Comparison of ENCODE assay signal across 10 cellular contexts in the genomic region with DNA sequence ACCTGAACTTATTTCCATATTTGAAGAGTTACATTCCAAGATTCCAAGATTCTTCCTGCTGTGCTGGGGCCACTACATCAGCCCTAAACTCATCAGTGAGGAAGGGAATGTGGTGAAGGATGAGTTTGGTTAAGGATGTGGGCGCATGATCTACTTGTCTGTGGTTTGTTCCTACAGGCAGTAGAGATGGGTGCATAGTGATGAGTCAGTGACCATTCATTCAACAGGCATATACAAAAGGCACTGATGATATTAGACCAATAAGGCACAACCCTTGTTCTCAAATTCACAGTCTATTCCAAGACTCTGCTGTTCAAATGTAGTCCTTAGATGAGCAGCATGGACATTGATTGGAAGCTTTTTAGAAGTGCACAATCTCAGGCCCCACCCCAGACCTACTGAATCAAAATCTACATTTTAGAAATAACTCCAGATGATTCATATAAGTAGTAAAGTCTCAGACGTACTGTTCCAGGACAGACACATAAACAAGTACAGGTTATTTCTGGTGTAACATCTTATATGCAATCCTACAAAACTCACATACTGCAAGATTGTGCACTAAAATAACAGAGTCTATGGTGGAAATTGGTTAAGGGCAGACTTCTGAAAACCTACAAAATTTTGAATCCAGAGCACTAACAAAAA. TPM values are rescaled to one million over a fixed set of nuclear protein-coding genes. Genes with fewer than 3 reads are reported as not detected.
DNase-seq lines count a peak whose midpoint lies in the region; ATAC-seq and TF ChIP-seq lines count a peak whose summit lies in the region.
"Had no signal": no experiment of that assay in that cellular context is flagged by ENCODE, and none has a peak within 500 bp of the region (broad histone marks: within the 10 kb centered on the region; RNA-seq: fewer than 3 reads in every experiment).

No MANE protein-coding gene starts in this region.

- peak; percentile 18 for DNase-seq in stimulated activated CD4-positive, alpha-beta T cell treated with anti-CD3 and anti-CD28 coated beads, Interleukin-4, amount 100 ng/mL, for 24 hours
- no peak for DNase-seq in stimulated activated CD4-positive, alpha-beta T cell treated with anti-CD3 and anti-CD28 coated beads, Interleukin-2, amount 100 ng/mL, for 48 hours
- DNase-seq in fibroblast of mammary gland (ENCODE audit: low read depth) = peak; percentile 95
- DNase-seq in GDM1 (lab: John Stamatoyannopoulos, UW) = no peak
- no peak for DNase-seq in mesenteric fat pad (ENCODE audit: low spot score)
- DNase-seq in HuH-7 (ENCODE audit: low spot score) = no peak
- DNase-seq: NCI-H2029 treated with DMSO at 0.1 percent for 48 hours, ovary had no signal

- no peak overlapping the region for H3K4me3 ChIP-seq in fibroblast of mammary gland (ENCODE audit: control insufficient read depth, low read depth, low read length)
- H3K4me3 ChIP-seq: ovary had no signal

- peak; percentile 74 for ATAC-seq in SK-N-SH treated with all-trans-retinoic acid at 6 μM for 48 hours
- no peak for ATAC-seq in GM19351 (IDR thresholded peaks at IDR 0.05; ENCODE audit: unreplicated experiment)

- TF ChIP-seq CTCF in fibroblast of mammary gland (conservative IDR thresholded peaks at IDR 0.05; ENCODE audit: control insufficient read depth, insufficient read depth, low read depth, low read length) = no peak

TF ChIP-seq in SK-N-SH treated with all-trans-retinoic acid at 6 μM for 48 hours, 23 proteins besides CTCF, POLR2A, EP300 and RAD21:
- no peak for TF ChIP-seq TOX (CRISPR knock-in tag; IDR thresholded peaks at IDR 0.05; ENCODE audit: borderline replicate concordance)
- TF ChIP-seq TCF4 (CRISPR knock-in tag; IDR thresholded peaks at IDR 0.05; ENCODE audit: borderline replicate concordance) = no peak
- no peak for TF ChIP-seq ZFP30 (CRISPR knock-in tag; IDR thresholded peaks at IDR 0.05)
- TF ChIP-seq ARNTL (CRISPR knock-in tag; IDR thresholded peaks at IDR 0.05; ENCODE audit: borderline replicate concordance, low read depth) = no peak
- TF ChIP-seq CREB5 (CRISPR knock-in tag; IDR thresholded peaks at IDR 0.05; ENCODE audit: low read depth) = no peak
- TF ChIP-seq CSDC2 (CRISPR knock-in tag; IDR thresholded peaks at IDR 0.05) = no peak
- no peak for TF ChIP-seq ZNF8 (CRISPR knock-in tag; IDR thresholded peaks at IDR 0.05)
- no peak for TF ChIP-seq ESRRG (CRISPR knock-in tag; IDR thresholded peaks at IDR 0.05)
- no peak for TF ChIP-seq RARB (CRISPR knock-in tag; IDR thresholded peaks at IDR 0.05)
- TF ChIP-seq SNAI2 (CRISPR knock-in tag; IDR thresholded peaks at IDR 0.05) = no peak
- TF ChIP-seq PPARA (CRISPR knock-in tag; IDR thresholded peaks at IDR 0.05; ENCODE audit: borderline replicate concordance) = no peak
- no peak for TF ChIP-seq TSHZ2 (CRISPR knock-in tag; IDR thresholded peaks at IDR 0.05)
- TF ChIP-seq ZNF565 (CRISPR knock-in tag; conservative IDR thresholded peaks at IDR 0.05; ENCODE audit: low read depth) = no peak

RNA-seq across cellular contexts. Expression of gene MAP3K9, which starts 47.7 kb away (rescaled TPM):
- 0.26 TPM for total RNA-seq in mesenteric fat pad

RNA-seq across cellular contexts. Expression of gene PCNX1, which starts 50.3 kb away (rescaled TPM):
- total RNA-seq in mesenteric fat pad = 89.0 TPM

Comparison
In these comparisons a context has a peak if more than half of its experiments do, and no peak if none do; other contexts are left out.
1. DNase-seq: peak in stimulated activated CD4-positive, alpha-beta T cell treated with anti-CD3 and anti-CD28 coated beads, Interleukin-4, amount 100 ng/mL, for 24 hours (single experiment) and fibroblast of mammary gland (single experiment); none in stimulated activated CD4-positive, alpha-beta T cell treated with anti-CD3 and anti-CD28 coated beads, Interleukin-2, amount 100 ng/mL, for 48 hours (0 of 2), GDM1 (single experiment), mesenteric fat pad (single experiment) and HuH-7 (single experiment).